ENCODE assay signal across 13 cellular contexts in the genomic region with DNA sequence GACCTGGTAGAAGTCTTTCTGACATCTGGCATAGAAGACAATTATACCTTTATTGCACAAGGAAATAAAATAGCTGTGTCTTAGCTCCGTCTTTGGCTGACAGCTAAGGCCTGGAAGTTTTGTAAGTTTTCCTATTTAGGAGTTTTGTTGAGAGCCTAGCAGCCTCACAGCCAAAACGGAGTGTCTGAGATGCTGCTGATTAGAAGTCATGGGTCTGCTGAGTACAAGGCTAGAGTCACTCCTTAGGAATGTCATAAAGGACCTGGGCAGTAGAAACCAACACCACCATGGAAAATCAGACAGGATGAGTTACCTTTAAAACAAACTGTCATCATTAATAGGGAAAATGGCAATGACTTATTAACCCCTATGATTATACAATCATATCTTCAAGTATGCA.
DNase-seq lines count a peak whose midpoint lies in the region; ATAC-seq and TF ChIP-seq lines count a peak whose summit lies in the region.
"Had no signal": no experiment of that assay in that cellular context is flagged by ENCODE, and none has a peak within 500 bp of the region (broad histone marks: within the 10 kb centered on the region; RNA-seq: fewer than 3 reads in every experiment).

No MANE protein-coding gene starts in this region.

- no peak overlapping the region for H2AFZ ChIP-seq in fibroblast of lung (ENCODE audit: low read length)

- H3K9me3 ChIP-seq in RWPE2 (ENCODE audit: severe bottlenecking), result no peaks in the 10 kb centered on the region
- no peaks in the 10 kb centered on the region for H3K9me3 ChIP-seq in fibroblast of lung (ENCODE audit: control insufficient read depth, insufficient read depth, low read depth, low read length)
- no peaks in the 10 kb centered on the region for H3K9me3 ChIP-seq in prostate gland
- H3K9me3 ChIP-seq: colonic mucosa had no signal

- H3K4me2 ChIP-seq in fibroblast of lung (ENCODE audit: extremely low read depth, insufficient read depth, low read length), result peak overlapping the region; percentile 29

- no peak overlapping the region for H3K4me3 ChIP-seq in RWPE2 (ENCODE audit: severe bottlenecking)
- no peak overlapping the region for H3K4me3 ChIP-seq in fibroblast of lung (replicated peaks in 1 of 4; ENCODE audit: control extremely low read depth in 1 of 4, insufficient read depth in 1 of 4, low read depth in 3 of 4, low read length in 4 of 4)
- H3K4me3 ChIP-seq in prostate gland, result no peak overlapping the region
- H3K4me3 ChIP-seq: colonic mucosa had no signal

- TF ChIP-seq POLR2A in prostate gland (IDR thresholded peaks at IDR 0.05), result no peak

- H3K4me1 ChIP-seq in RWPE2 (ENCODE audit: insufficient read depth, poor library complexity, severe bottlenecking), result peaks cover 18% of the 10 kb centered on the region
- H3K4me1 ChIP-seq in fibroblast of lung (ENCODE audit: control insufficient read depth, extremely low read depth, insufficient read depth, low read length), result peaks cover 2% of the 10 kb centered on the region
- no peaks in the 10 kb centered on the region for H3K4me1 ChIP-seq in prostate gland (replicated peaks)
- H3K4me1 ChIP-seq: colonic mucosa had no signal

- intact Hi-C loops in prostate gland (cut with DNase I), result no loop called here

- no peak for TF ChIP-seq CTCF in RWPE2 (IDR thresholded peaks at IDR 0.05; ENCODE audit: poor library complexity, severe bottlenecking)
- TF ChIP-seq CTCF in fibroblast of lung (conservative IDR thresholded peaks at IDR 0.05 in 1 of 2, IDR thresholded peaks at IDR 0.05 in 1 of 2; ENCODE audit: low read depth in 1 of 2, low read length in 2 of 2), result no peak
- no peak for TF ChIP-seq CTCF in prostate gland (IDR thresholded peaks at IDR 0.05)

- no peaks in the 10 kb centered on the region for H3K79me2 ChIP-seq in fibroblast of lung (ENCODE audit: control insufficient read depth, insufficient read depth, low read length)

- peak; percentile 72 for DNase-seq in Daoy (ENCODE audit: low read depth)
- DNase-seq in RWPE2 (ENCODE audit: low spot score), result no peak
- peak; percentile 71 to 97 for DNase-seq in fibroblast of lung (ENCODE audit: low read depth in 2 of 2)
- peak; percentile 14 for DNase-seq in prostate gland (ENCODE audit: low spot score)
- DNase-seq in activated effector memory CD4-positive, alpha-beta T cell treated with Interleukin-2 at 50 U/mL for 16 hours, result no peak
- no peak for DNase-seq in NCI-H1092 (lab: John Stamatoyannopoulos, UW)
- DNase-seq in NCI-H345 (lab: John Stamatoyannopoulos, UW), result no peak
- DNase-seq: CD4-positive, alpha-beta T cell; colonic mucosa; Karpas-422; NCI-H82; posterior cingulate gyrus had no signal

- H3K27me3 ChIP-seq in RWPE2 (ENCODE audit: insufficient read depth, poor library complexity, severe bottlenecking), result no peaks in the 10 kb centered on the region
- H3K27me3 ChIP-seq in fibroblast of lung (ENCODE audit: control insufficient read depth, insufficient read depth, low read length), result no peaks in the 10 kb centered on the region
- H3K27me3 ChIP-seq in prostate gland (replicated peaks; ENCODE audit: insufficient read depth), result no peaks in the 10 kb centered on the region
- H3K27me3 ChIP-seq: colonic mucosa had no signal

- 31% methylated on average over 2 of the region's 2 CpGs for WGBS in prostate gland

- H3K36me3 ChIP-seq in RWPE2 (ENCODE audit: low read depth), result no peaks in the 10 kb centered on the region
- H3K36me3 ChIP-seq in fibroblast of lung (ENCODE audit: control insufficient read depth, insufficient read depth, low read length), result no peaks in the 10 kb centered on the region
- no peaks in the 10 kb centered on the region for H3K36me3 ChIP-seq in prostate gland
- H3K36me3 ChIP-seq: colonic mucosa had no signal

- H4K20me1 ChIP-seq in fibroblast of lung (ENCODE audit: control insufficient read depth, extremely low read depth, insufficient read depth, low read length), result no peaks in the 10 kb centered on the region

- H3K27ac ChIP-seq in RWPE2 (ENCODE audit: poor library complexity, severe bottlenecking) (peak overlapping the region; percentile 60), fibroblast of lung (ENCODE audit: insufficient read depth, low read length) (no peak overlapping the region), prostate gland (peak overlapping the region; percentile 54 to 65)
- H3K27ac ChIP-seq: colonic mucosa had no signal

- peak; percentile 100 for ATAC-seq in RWPE2 (ENCODE audit: low read depth)
- ATAC-seq in GM18498 (IDR thresholded peaks at IDR 0.05; ENCODE audit: unreplicated experiment), result no peak

- H3K9ac ChIP-seq in fibroblast of lung (ENCODE audit: insufficient read depth, low read length), result no peak overlapping the region

Comparison
In these comparisons a context has a peak if more than half of its experiments do, and no peak if none do; other contexts are left out.
1. DNase-seq: peak in Daoy (single experiment), fibroblast of lung (2 of 2) and prostate gland (single experiment); none in RWPE2 (single experiment), activated effector memory CD4-positive, alpha-beta T cell treated with Interleukin-2 at 50 U/mL for 16 hours (single experiment), NCI-H1092 (single experiment) and NCI-H345 (single experiment).